1 cellular context compared by ENCODE assay signal in the genomic region with DNA sequence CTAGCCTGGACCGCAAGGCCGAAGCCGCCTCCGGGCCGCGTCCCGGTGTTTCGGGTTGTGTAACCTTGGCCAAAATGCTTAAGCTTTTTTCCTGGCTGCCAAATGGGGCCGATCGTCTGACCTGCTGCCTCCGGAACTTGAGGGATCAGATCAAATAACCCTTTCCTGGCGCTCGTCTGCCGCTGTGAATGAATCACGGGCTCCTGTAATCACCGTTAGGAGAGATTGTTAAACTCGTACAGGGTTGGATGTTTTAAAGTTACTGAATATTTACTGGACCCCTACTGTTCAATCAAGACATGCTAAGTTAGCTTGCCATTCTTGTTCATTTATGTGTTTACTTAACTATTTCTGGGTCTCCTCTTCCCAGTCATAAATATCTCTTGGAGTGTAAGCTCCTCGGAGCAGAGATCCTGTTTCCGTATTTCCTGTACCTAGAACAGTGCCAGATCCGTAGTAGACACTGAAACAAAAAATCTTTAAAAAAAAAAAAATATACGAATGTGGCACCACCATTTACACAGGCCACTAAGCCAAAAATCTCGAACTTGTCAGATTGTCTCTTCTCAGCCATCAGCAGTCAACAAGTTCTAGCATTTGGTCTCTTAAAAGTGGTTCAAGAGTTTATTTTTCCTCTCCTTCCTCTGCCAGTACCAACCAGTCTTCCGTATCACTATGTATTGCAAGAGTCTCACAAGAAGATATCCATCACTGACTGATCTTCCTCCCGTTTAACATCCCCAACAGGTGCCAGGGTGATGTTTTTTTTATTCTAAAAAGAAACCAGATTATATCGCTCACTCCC.
TF ChIP-seq lines count a peak whose summit lies in the region.

No MANE protein-coding gene starts in this region.

TF ChIP-seq in GM12878, 131 proteins besides CTCF, POLR2A, EP300 and RAD21 (continued from another document):
- TF ChIP-seq GATAD2B (conservative IDR thresholded peaks at IDR 0.05; ENCODE audit: low read depth) (peak; percentile 35; the same call in 1 of the 2 replicates), ZNF622 (IDR thresholded peaks at IDR 0.05) (no peak), POLR2AphosphoS5 (IDR thresholded peaks at IDR 0.05; ENCODE audit: low read length) (0 out of 2 replicates have a peak, but pooled peaks have one; percentile 8), CEBPB (IDR thresholded peaks at IDR 0.05; ENCODE audit: borderline replicate concordance in 1 of 2, low read depth in 2 of 2, low read length in 2 of 2) (no peak), BRCA1 (IDR thresholded peaks at IDR 0.05; ENCODE audit: low read depth, low read length) (no peak), KLF5 (IDR thresholded peaks at IDR 0.05; ENCODE audit: partially characterized antibody) (no peak), MXI1 (IDR thresholded peaks at IDR 0.05; ENCODE audit: low read depth, low read length) (peak; percentile 4; the same call in 1 of the 2 replicates), SMAD5 (IDR thresholded peaks at IDR 0.05; ENCODE audit: low read depth) (no peak), SMC3 (IDR thresholded peaks at IDR 0.05; ENCODE audit: borderline replicate concordance, low read length) (0 out of 2 replicates have a peak, but pooled peaks have one; percentile 2), TCF12 (IDR thresholded peaks at IDR 0.05; ENCODE audit: low read depth, low read length) (0 out of 2 replicates have a peak, but pooled peaks have one; percentile 1), ZNF207 (IDR thresholded peaks at IDR 0.05; ENCODE audit: borderline replicate concordance) (no peak), IKZF2 (IDR thresholded peaks at IDR 0.05) (no peak), BMI1 (IDR thresholded peaks at IDR 0.05; ENCODE audit: borderline replicate concordance) (no peak), NR2F1 (conservative IDR thresholded peaks at IDR 0.05) (peak; percentile 6; the same call in 1 of the 2 replicates), PAX5 (IDR thresholded peaks at IDR 0.05; ENCODE audit: borderline replicate concordance, low read depth, low read length) (no peak), HDAC6 (IDR thresholded peaks at IDR 0.05; ENCODE audit: unreplicated experiment) (no peak), CREB1 (IDR thresholded peaks at IDR 0.05; ENCODE audit: low read depth) (0 out of 2 replicates have a peak, but pooled peaks have one; percentile 3), TAF1 (IDR thresholded peaks at IDR 0.05; ENCODE audit: borderline replicate concordance, low read depth, low read length) (no peak; the same call in 1 of the 2 replicates), CBX5 (IDR thresholded peaks at IDR 0.05; ENCODE audit: low read depth) (no peak)
- TF ChIP-seq, protein P1, sequence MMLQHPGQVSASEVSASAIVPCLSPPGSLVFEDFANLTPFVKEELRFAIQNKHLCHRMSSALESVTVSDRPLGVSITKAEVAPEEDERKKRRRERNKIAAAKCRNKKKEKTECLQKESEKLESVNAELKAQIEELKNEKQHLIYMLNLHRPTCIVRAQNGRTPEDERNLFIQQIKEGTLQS (IDR thresholded peaks at IDR 0.05; ENCODE audit: borderline replicate concordance, extremely low read depth, low read depth, low read length) = no peak
- TF ChIP-seq, protein P2, sequence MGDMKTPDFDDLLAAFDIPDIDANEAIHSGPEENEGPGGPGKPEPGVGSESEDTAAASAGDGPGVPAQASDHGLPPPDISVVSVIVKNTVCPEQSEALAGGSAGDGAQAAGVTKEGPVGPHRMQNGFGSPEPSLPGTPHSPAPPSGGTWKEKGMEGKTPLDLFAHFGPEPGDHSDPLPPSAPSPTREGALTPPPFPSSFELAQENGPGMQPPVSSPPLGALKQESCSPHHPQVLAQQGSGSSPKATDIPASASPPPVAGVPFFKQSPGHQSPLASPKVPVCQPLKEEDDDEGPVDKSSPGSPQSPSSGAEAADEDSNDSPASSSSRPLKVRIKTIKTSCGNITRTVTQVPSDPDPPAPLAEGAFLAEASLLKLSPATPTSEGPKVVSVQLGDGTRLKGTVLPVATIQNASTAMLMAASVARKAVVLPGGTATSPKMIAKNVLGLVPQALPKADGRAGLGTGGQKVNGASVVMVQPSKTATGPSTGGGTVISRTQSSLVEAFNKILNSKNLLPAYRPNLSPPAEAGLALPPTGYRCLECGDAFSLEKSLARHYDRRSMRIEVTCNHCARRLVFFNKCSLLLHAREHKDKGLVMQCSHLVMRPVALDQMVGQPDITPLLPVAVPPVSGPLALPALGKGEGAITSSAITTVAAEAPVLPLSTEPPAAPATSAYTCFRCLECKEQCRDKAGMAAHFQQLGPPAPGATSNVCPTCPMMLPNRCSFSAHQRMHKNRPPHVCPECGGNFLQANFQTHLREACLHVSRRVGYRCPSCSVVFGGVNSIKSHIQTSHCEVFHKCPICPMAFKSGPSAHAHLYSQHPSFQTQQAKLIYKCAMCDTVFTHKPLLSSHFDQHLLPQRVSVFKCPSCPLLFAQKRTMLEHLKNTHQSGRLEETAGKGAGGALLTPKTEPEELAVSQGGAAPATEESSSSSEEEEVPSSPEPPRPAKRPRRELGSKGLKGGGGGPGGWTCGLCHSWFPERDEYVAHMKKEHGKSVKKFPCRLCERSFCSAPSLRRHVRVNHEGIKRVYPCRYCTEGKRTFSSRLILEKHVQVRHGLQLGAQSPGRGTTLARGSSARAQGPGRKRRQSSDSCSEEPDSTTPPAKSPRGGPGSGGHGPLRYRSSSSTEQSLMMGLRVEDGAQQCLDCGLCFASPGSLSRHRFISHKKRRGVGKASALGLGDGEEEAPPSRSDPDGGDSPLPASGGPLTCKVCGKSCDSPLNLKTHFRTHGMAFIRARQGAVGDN (IDR thresholded peaks at IDR 0.05) = 0 out of 2 replicates have a peak, but pooled peaks have one; percentile 36
- TF ChIP-seq, protein P3, sequence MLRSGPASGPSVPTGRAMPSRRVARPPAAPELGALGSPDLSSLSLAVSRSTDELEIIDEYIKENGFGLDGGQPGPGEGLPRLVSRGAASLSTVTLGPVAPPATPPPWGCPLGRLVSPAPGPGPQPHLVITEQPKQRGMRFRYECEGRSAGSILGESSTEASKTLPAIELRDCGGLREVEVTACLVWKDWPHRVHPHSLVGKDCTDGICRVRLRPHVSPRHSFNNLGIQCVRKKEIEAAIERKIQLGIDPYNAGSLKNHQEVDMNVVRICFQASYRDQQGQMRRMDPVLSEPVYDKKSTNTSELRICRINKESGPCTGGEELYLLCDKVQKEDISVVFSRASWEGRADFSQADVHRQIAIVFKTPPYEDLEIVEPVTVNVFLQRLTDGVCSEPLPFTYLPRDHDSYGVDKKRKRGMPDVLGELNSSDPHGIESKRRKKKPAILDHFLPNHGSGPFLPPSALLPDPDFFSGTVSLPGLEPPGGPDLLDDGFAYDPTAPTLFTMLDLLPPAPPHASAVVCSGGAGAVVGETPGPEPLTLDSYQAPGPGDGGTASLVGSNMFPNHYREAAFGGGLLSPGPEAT (IDR thresholded peaks at IDR 0.05; ENCODE audit: low read depth) = no peak
- TF ChIP-seq, protein P4, sequence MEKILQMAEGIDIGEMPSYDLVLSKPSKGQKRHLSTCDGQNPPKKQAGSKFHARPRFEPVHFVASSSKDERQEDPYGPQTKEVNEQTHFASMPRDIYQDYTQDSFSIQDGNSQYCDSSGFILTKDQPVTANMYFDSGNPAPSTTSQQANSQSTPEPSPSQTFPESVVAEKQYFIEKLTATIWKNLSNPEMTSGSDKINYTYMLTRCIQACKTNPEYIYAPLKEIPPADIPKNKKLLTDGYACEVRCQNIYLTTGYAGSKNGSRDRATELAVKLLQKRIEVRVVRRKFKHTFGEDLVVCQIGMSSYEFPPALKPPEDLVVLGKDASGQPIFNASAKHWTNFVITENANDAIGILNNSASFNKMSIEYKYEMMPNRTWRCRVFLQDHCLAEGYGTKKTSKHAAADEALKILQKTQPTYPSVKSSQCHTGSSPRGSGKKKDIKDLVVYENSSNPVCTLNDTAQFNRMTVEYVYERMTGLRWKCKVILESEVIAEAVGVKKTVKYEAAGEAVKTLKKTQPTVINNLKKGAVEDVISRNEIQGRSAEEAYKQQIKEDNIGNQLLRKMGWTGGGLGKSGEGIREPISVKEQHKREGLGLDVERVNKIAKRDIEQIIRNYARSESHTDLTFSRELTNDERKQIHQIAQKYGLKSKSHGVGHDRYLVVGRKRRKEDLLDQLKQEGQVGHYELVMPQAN (conservative IDR thresholded peaks at IDR 0.05) = peak; percentile 82
- TF ChIP-seq, protein P5, sequence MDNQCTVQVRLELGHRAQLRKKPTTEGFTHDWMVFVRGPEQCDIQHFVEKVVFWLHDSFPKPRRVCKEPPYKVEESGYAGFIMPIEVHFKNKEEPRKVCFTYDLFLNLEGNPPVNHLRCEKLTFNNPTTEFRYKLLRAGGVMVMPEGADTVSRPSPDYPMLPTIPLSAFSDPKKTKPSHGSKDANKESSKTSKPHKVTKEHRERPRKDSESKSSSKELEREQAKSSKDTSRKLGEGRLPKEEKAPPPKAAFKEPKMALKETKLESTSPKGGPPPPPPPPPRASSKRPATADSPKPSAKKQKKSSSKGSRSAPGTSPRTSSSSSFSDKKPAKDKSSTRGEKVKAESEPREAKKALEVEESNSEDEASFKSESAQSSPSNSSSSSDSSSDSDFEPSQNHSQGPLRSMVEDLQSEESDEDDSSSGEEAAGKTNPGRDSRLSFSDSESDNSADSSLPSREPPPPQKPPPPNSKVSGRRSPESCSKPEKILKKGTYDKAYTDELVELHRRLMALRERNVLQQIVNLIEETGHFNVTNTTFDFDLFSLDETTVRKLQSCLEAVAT (IDR thresholded peaks at IDR 0.05) = no peak
